ENCODE assay signal across 33 cellular contexts in genomic region chr12:131052063-131052781, GRCh38.
"Had no signal": no experiment of that assay in that cellular context is flagged by ENCODE, and none has a peak within 500 bp of the region (broad histone marks: within the 10 kb centered on the region; RNA-seq: fewer than 3 reads in every experiment).

No MANE protein-coding gene starts in this region.

- H3K27ac ChIP-seq: adrenal gland, ascending aorta, breast epithelium, cardiac muscle cell, colonic mucosa, dorsolateral prefrontal cortex, WERI-Rb-1 had no signal

- H3K9me3 ChIP-seq: adrenal gland, ascending aorta, breast epithelium, colonic mucosa had no signal

- H3K36me3 Mint-ChIP-seq: activated naive CD8-positive, alpha-beta T cell treated with anti-CD3 and anti-CD28 coated beads for 36 hours; brain had no signal

- H3K9me3 Mint-ChIP-seq: activated B cell treated with CpG ODN at 0.5 μM for 24 hours; activated CD8-positive, alpha-beta T cell treated with anti-CD3 and anti-CD28 coated beads for 36 hours; activated naive CD8-positive, alpha-beta T cell treated with anti-CD3 and anti-CD28 coated beads for 36 hours; activated naive CD8-positive, alpha-beta T cell treated with anti-CD3 and anti-CD28 coated beads, Interleukin-2, amount 50 U/mL, for 24 hours; activated T-cell treated with anti-CD3 and anti-CD28 coated beads, Interleukin-2, amount 50 U/mL, for 4 hours; activated T-helper 17 cell treated with anti-CD3 and anti-CD28 coated beads, Interleukin-2, amount 50 U/mL, for 72 hours; endodermal cell; T-helper 2 cell treated with Interferon-gamma antibody and Interleukin-4, amounts not matched to agents 5 μg/mL and 100 μg/mL, for 36 hours had no signal

- H3K4me1 ChIP-seq: adrenal gland, ascending aorta, breast epithelium, colonic mucosa had no signal

- H3K4me3 ChIP-seq: adrenal gland, ascending aorta, breast epithelium, cardiac muscle cell, colonic mucosa, dorsolateral prefrontal cortex had no signal

- H3K36me3 ChIP-seq: adrenal gland, ascending aorta, breast epithelium, colonic mucosa, WERI-Rb-1 had no signal

- DNase-seq: activated B cell treated with CpG ODN at 0.5 μM for 24 hours; activated CD4-positive, alpha-beta T cell treated with anti-CD3 and anti-CD28 coated beads for 48 hours; activated CD4-positive, alpha-beta T cell treated with anti-CD3 and anti-CD28 coated beads, Interleukin-2, amount 50 U/mL, for 1 hour; activated CD4-positive, alpha-beta T cell treated with anti-CD3 and anti-CD28 coated beads, Interleukin-2, amount 50 U/mL, for 48 hours; activated CD8-positive, alpha-beta memory T cell treated with anti-CD3 and anti-CD28 coated beads for 24 hours; activated CD8-positive, alpha-beta T cell treated with anti-CD3 and anti-CD28 coated beads for 36 hours; activated effector memory CD4-positive, alpha-beta T cell treated with Interleukin-2 at 50 U/mL for 16 hours; activated gamma-delta T cell treated with Interleukin-2 at 50 U/mL for 16 hours; activated naive CD4-positive, alpha-beta T cell treated with anti-CD3 and anti-CD28 coated beads, Interleukin-2, amount 50 U/mL, for 16 hours; activated naive CD4-positive, alpha-beta T cell treated with Interleukin-2 at 50 U/mL for 16 hours; activated naive CD8-positive, alpha-beta T cell treated with anti-CD3 and anti-CD28 coated beads for 36 hours; activated naive CD8-positive, alpha-beta T cell treated with anti-CD3 and anti-CD28 coated beads, Interleukin-2, amount 50 U/mL, for 24 hours; activated T-cell treated with anti-CD3 and anti-CD28 coated beads, Interleukin-2, amount 50 U/mL, for 4 hours; adrenal gland; central memory CD4-positive, alpha-beta T cell; cerebellar nuclear complex; colonic mucosa; effector memory CD4-positive, alpha-beta T cell; endodermal cell; foreskin fibroblast; head of caudate nucleus; T-helper 17 cell; T1000; WERI-Rb-1 had no signal

- H3K27me3 ChIP-seq: adrenal gland, ascending aorta, breast epithelium, cardiac muscle cell, colonic mucosa, dorsolateral prefrontal cortex had no signal

- ATAC-seq: activated CD4-positive, CD25-positive, alpha-beta regulatory T cell treated with anti-CD3 and anti-CD28 coated beads, Interleukin-2, amount 50 U/mL, for 24 hours; activated CD8-positive, alpha-beta T cell treated with anti-CD3 and anti-CD28 coated beads for 36 hours; activated naive CD8-positive, alpha-beta T cell treated with anti-CD3 and anti-CD28 coated beads, Interleukin-2, amount 50 U/mL, for 24 hours; activated T-cell treated with anti-CD3 and anti-CD28 coated beads, Interleukin-2, amount 50 U/mL, for 4 hours; activated T-helper 17 cell treated with anti-CD3 and anti-CD28 coated beads, Interleukin-2, amount 50 U/mL, for 72 hours; esophagus mucosa; T-helper 17 cell had no signal

- H3K27ac Mint-ChIP-seq: activated B cell treated with CpG ODN at 0.5 μM for 24 hours; activated CD8-positive, alpha-beta T cell treated with anti-CD3 and anti-CD28 coated beads for 36 hours; activated naive CD8-positive, alpha-beta T cell treated with anti-CD3 and anti-CD28 coated beads for 36 hours; activated naive CD8-positive, alpha-beta T cell treated with anti-CD3 and anti-CD28 coated beads, Interleukin-2, amount 50 U/mL, for 24 hours; activated T-helper 17 cell treated with anti-CD3 and anti-CD28 coated beads, Interleukin-2, amount 50 U/mL, for 72 hours; endodermal cell; T-helper 17 cell; T-helper 2 cell treated with Interferon-gamma antibody and Interleukin-4, amounts not matched to agents 5 μg/mL and 100 μg/mL, for 36 hours had no signal
